19 cellular contexts compared by ENCODE assay signal in genomic region chr14:44745371-44745770, GRCh38.
DNase-seq lines count a peak whose midpoint lies in the region; ATAC-seq and TF ChIP-seq lines count a peak whose summit lies in the region.
"Had no signal": no experiment of that assay in that cellular context is flagged by ENCODE, and none has a peak within 500 bp of the region (broad histone marks: within the 10 kb centered on the region; RNA-seq: fewer than 3 reads in every experiment).

No MANE protein-coding gene starts in this region.

- H3K9me3 Mint-ChIP-seq in stimulated activated effector memory CD8-positive, alpha-beta T cell treated with anti-CD3 and anti-CD28 coated beads, Interleukin-12 subunit alpha, Interleukin-12 subunit beta, amount 100 ng/mL, for 72 hours = peaks cover 3% of the 10 kb centered on the region
- H3K9me3 Mint-ChIP-seq: CD4-positive, alpha-beta T cell had no signal

- no peak overlapping the region for H3K27ac Mint-ChIP-seq in stimulated activated effector memory CD8-positive, alpha-beta T cell treated with anti-CD3 and anti-CD28 coated beads, Interleukin-12 subunit alpha, Interleukin-12 subunit beta, amount 100 ng/mL, for 72 hours
- H3K27ac Mint-ChIP-seq: B cell; CD4-positive, alpha-beta T cell; CD8-positive, alpha-beta T cell had no signal

- no peaks in the 10 kb centered on the region for H3K36me3 ChIP-seq in upper lobe of right lung
- H3K36me3 ChIP-seq: BLaER1 treated with 17β-estradiol and CSF1 and Interleukin-3, amounts not matched to agents 10 nM and 100 nM had no signal

- H3K4me3 ChIP-seq in upper lobe of right lung = no peak overlapping the region
- H3K4me3 ChIP-seq: A549; BLaER1 treated with 17β-estradiol and CSF1 and Interleukin-3, amounts not matched to agents 10 nM and 100 nM; GM12878 had no signal

- ATAC-seq in stimulated activated effector memory CD8-positive, alpha-beta T cell treated with anti-CD3 and anti-CD28 coated beads, Interleukin-12 subunit alpha, Interleukin-12 subunit beta, amount 100 ng/mL, for 72 hours = peak; percentile 43
- ATAC-seq in upper lobe of right lung (no peak), omental fat pad (ENCODE audit: low FRiP score) (no peak)
- ATAC-seq: A549; CD8-positive, alpha-beta T cell; GM12878 had no signal

- no peaks in the 10 kb centered on the region for H3K4me1 Mint-ChIP-seq in stimulated activated effector memory CD8-positive, alpha-beta T cell treated with anti-CD3 and anti-CD28 coated beads, Interleukin-12 subunit alpha, Interleukin-12 subunit beta, amount 100 ng/mL, for 72 hours
- H3K4me1 Mint-ChIP-seq: B cell had no signal

- H3K4me1 ChIP-seq in upper lobe of right lung = no peaks in the 10 kb centered on the region
- H3K4me1 ChIP-seq: A549; BLaER1 treated with 17β-estradiol and CSF1 and Interleukin-3, amounts not matched to agents 10 nM and 100 nM; Caco-2 had no signal

- no peaks in the 10 kb centered on the region for H3K36me3 Mint-ChIP-seq in stimulated activated effector memory CD8-positive, alpha-beta T cell treated with anti-CD3 and anti-CD28 coated beads, Interleukin-12 subunit alpha, Interleukin-12 subunit beta, amount 100 ng/mL, for 72 hours
- H3K36me3 Mint-ChIP-seq: CD8-positive, alpha-beta T cell had no signal

- intact Hi-C loops in upper lobe of right lung (cut with DNase I) = no loop called here

- H3K27me3 ChIP-seq in upper lobe of right lung = no peaks in the 10 kb centered on the region
- H3K27me3 ChIP-seq: BLaER1 treated with 17β-estradiol and CSF1 and Interleukin-3, amounts not matched to agents 10 nM and 100 nM had no signal

- DNase-seq in NCI-H146 (lab: John Stamatoyannopoulos, UW) = peak; percentile 48
- no peak for DNase-seq in NCI-H146 treated with DMSO at 0.1 percent for 48 hours (lab: John Stamatoyannopoulos, UW; ENCODE audit: unreplicated experiment)
- DNase-seq in stimulated activated effector memory CD8-positive, alpha-beta T cell treated with anti-CD3 and anti-CD28 coated beads, Interleukin-12 subunit alpha, Interleukin-12 subunit beta, amount 100 ng/mL, for 72 hours (ENCODE audit: low spot score in 2 of 2) = no peak
- DNase-seq in upper lobe of right lung = peak; percentile 27
- DNase-seq in omental fat pad (ENCODE audit: low spot score) = no peak
- DNase-seq in putamen (ENCODE audit: low spot score) = no peak
- DNase-seq: AML-193; Caco-2; Calu3; CD4-positive, alpha-beta T cell; CD8-positive, alpha-beta T cell; DMS79 treated with DMSO at 0.1 percent for 48 hours; GF-D8 had no signal

- no peaks in the 10 kb centered on the region for H3K9me3 ChIP-seq in upper lobe of right lung
- H3K9me3 ChIP-seq: A549, Caco-2 had no signal

- H3K4me3 Mint-ChIP-seq in stimulated activated effector memory CD8-positive, alpha-beta T cell treated with anti-CD3 and anti-CD28 coated beads, Interleukin-12 subunit alpha, Interleukin-12 subunit beta, amount 100 ng/mL, for 72 hours = no peak overlapping the region
- H3K4me3 Mint-ChIP-seq: B cell; CD4-positive, alpha-beta T cell; CD8-positive, alpha-beta T cell had no signal

- H3K27ac ChIP-seq in upper lobe of right lung = no peak overlapping the region
- H3K27ac ChIP-seq: 22Rv1; A549; BLaER1 treated with 17β-estradiol and CSF1 and Interleukin-3, amounts not matched to agents 10 nM and 100 nM; C4-2B had no signal

- TF ChIP-seq CTCF in upper lobe of right lung (IDR thresholded peaks at IDR 0.05) = no peak
- no peak for TF ChIP-seq CTCF in omental fat pad (IDR thresholded peaks at IDR 0.05)

Comparison
In these comparisons a context has a peak if more than half of its experiments do, and no peak if none do; other contexts are left out.
1. DNase-seq: peak in NCI-H146 (single experiment) and upper lobe of right lung (single experiment); none in NCI-H146 treated with DMSO at 0.1 percent for 48 hours (single experiment), stimulated activated effector memory CD8-positive, alpha-beta T cell treated with anti-CD3 and anti-CD28 coated beads, Interleukin-12 subunit alpha, Interleukin-12 subunit beta, amount 100 ng/mL, for 72 hours (0 of 2), omental fat pad (single experiment) and putamen (single experiment).